Comparison of ENCODE assay signal across 8 cellular contexts in the genomic region with DNA sequence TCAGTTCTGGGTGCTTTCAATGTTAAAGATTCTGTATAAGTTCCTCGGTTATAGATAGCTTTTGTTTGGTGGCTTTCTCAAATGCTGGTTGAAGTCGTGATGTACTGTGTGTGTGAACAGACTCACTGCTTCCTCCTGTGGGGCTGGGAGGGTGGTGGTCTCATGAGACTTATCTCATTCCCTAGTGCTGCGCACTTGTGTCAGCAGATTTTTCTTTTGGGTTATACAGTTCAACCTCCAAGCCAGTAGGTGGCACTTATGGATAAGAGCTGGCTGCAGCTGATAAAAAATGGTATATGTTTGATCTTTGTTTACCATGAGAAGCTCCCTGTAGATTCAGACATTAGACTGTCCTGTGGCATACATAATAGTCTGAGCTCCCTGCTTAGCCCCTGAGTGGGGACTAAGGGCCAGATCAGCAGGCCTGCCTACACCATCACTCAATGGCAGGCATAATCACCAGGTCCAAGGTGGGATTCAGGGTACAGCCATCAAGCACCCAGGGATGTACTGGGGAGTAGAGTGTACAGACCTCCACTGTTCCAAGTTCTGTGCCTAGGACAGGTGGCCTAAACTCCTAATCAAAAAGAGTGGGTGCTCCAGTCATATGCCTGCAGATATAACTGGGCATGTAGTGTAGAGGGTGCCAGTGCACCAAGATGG.
DNase-seq lines count a peak whose midpoint lies in the region; ATAC-seq and TF ChIP-seq lines count a peak whose summit lies in the region.

No MANE protein-coding gene starts in this region.

- H3K27ac ChIP-seq in adrenal gland (no peak overlapping the region), thoracic aorta (no peak overlapping the region), stomach (no peak overlapping the region)
- no peak overlapping the region for H3K27ac ChIP-seq in CD8-positive, alpha-beta T cell (ENCODE audit: low read depth, low read length)

- no peak for DNase-seq in activated naive CD4-positive, alpha-beta T cell treated with anti-CD3 and anti-CD28 coated beads, Interleukin-2, amount 50 U/mL, for 72 hours (ENCODE audit: low spot score in 2 of 2)
- no peak for DNase-seq in activated naive CD4-positive, alpha-beta T cell treated with anti-CD3 and anti-CD28 coated beads, Interleukin-2, amount 50 U/mL, for 16 hours
- no peak for DNase-seq in adrenal gland
- DNase-seq in thoracic aorta (ENCODE audit: low spot score) = no peak
- DNase-seq in stomach = no peak
- DNase-seq in NK-92 (lab: John Stamatoyannopoulos, UW; ENCODE audit: unreplicated experiment) = no peak
- DNase-seq in CD8-positive, alpha-beta T cell = no peak

- H3K4me3 Mint-ChIP-seq in CD8-positive, alpha-beta T cell = no peak overlapping the region

- TF ChIP-seq EP300 in stomach (IDR thresholded peaks at IDR 0.05) = no peak

- peaks cover 0 to 5% of the 10 kb centered on the region in 2 donors for H3K36me3 Mint-ChIP-seq in activated naive CD4-positive, alpha-beta T cell treated with anti-CD3 and anti-CD28 coated beads, Interleukin-2, amount 50 U/mL, for 72 hours
- H3K36me3 Mint-ChIP-seq in CD8-positive, alpha-beta T cell = no peaks in the 10 kb centered on the region

- POLR2A ChIA-PET in CD8-positive, alpha-beta T cell (lab: Charles Lee) = no interaction called here

- no peaks in the 10 kb centered on the region for H3K4me1 Mint-ChIP-seq in CD8-positive, alpha-beta T cell (ENCODE audit: low read depth)

- TF ChIP-seq POLR2A in adrenal gland (IDR thresholded peaks at IDR 0.05) = no peak
- TF ChIP-seq POLR2A in stomach (IDR thresholded peaks at IDR 0.05) = no peak

- H3K4me3 ChIP-seq in adrenal gland = no peak overlapping the region
- no peak overlapping the region for H3K4me3 ChIP-seq in thoracic aorta
- no peak overlapping the region for H3K4me3 ChIP-seq in stomach
- H3K4me3 ChIP-seq in CD8-positive, alpha-beta T cell (ENCODE audit: low read depth, low read length) = no peak overlapping the region

- H3K27me3 Mint-ChIP-seq in CD8-positive, alpha-beta T cell (ENCODE audit: low read depth) = peaks cover 15% of the 10 kb centered on the region

- H3K27ac Mint-ChIP-seq in activated naive CD4-positive, alpha-beta T cell treated with anti-CD3 and anti-CD28 coated beads, Interleukin-2, amount 50 U/mL, for 72 hours = no peak overlapping the region
- no peak overlapping the region for H3K27ac Mint-ChIP-seq in CD8-positive, alpha-beta T cell

- CTCF ChIA-PET in CD8-positive, alpha-beta T cell (lab: Charles Lee) = no interaction called here

- no peaks in the 10 kb centered on the region for H3K27me3 ChIP-seq in adrenal gland
- H3K27me3 ChIP-seq in thoracic aorta (replicated peaks; ENCODE audit: insufficient read depth) = no peaks in the 10 kb centered on the region
- no peaks in the 10 kb centered on the region for H3K27me3 ChIP-seq in stomach
- H3K27me3 ChIP-seq in CD8-positive, alpha-beta T cell (ENCODE audit: insufficient read depth, low read length) = peaks cover 4% of the 10 kb centered on the region

- H3K36me3 ChIP-seq in adrenal gland (replicated peaks in 1 of 2) (no peaks in the 10 kb centered on the region), thoracic aorta (no peaks in the 10 kb centered on the region), stomach (no peaks in the 10 kb centered on the region)
- H3K36me3 ChIP-seq in CD8-positive, alpha-beta T cell (ENCODE audit: insufficient read depth, low read length) = no peaks in the 10 kb centered on the region

- intact Hi-C loops in adrenal gland (cut with DNase I) = no loop called here
- intact Hi-C loops in stomach (cut with DNase I; ENCODE audit: low total_unique reads) = no loop called here
- intact Hi-C loops in CD8-positive, alpha-beta T cell (cut with DNase I, micrococcal nuclease) = no loop called here

- no peaks in the 10 kb centered on the region for H3K4me1 ChIP-seq in adrenal gland (replicated peaks in 1 of 2)
- H3K4me1 ChIP-seq in thoracic aorta (ENCODE audit: control insufficient read depth in 1 of 2, low read depth in 2 of 2) = no peaks in the 10 kb centered on the region
- H3K4me1 ChIP-seq in stomach = no peaks in the 10 kb centered on the region
- H3K4me1 ChIP-seq in CD8-positive, alpha-beta T cell (ENCODE audit: insufficient read depth, low read length) = no peaks in the 10 kb centered on the region

- TF ChIP-seq CTCF in adrenal gland (IDR thresholded peaks at IDR 0.05) = peak in 4 of 6 experiments; percentile 17 to 44 (median 35)
- peak; percentile 34 for TF ChIP-seq CTCF in thoracic aorta (IDR thresholded peaks at IDR 0.05)
- no peak for TF ChIP-seq CTCF in stomach (IDR thresholded peaks at IDR 0.05)
- TF ChIP-seq CTCF in CD8-positive, alpha-beta T cell (IDR thresholded peaks at IDR 0.05) = no peak

- H3K9me3 ChIP-seq in adrenal gland (replicated peaks in 1 of 3) = no peaks in the 10 kb centered on the region
- H3K9me3 ChIP-seq in thoracic aorta = no peaks in the 10 kb centered on the region
- H3K9me3 ChIP-seq in stomach = peaks cover 0 to 9% (median 0%) of the 10 kb centered on the region in 4 donors
- H3K9me3 ChIP-seq in CD8-positive, alpha-beta T cell (ENCODE audit: low read length) = no peaks in the 10 kb centered on the region

- peaks cover 0 to 9% of the 10 kb centered on the region in 2 donors for H3K9me3 Mint-ChIP-seq in activated naive CD4-positive, alpha-beta T cell treated with anti-CD3 and anti-CD28 coated beads, Interleukin-2, amount 50 U/mL, for 72 hours
- H3K9me3 Mint-ChIP-seq in CD8-positive, alpha-beta T cell = peaks cover 2% of the 10 kb centered on the region

- 76 to 90% (median 85%) methylated on average over 3 of the region's 3 CpGs for WGBS in adrenal gland, 4 donors
- 82 to 85% (median 84%) methylated on average over 3 of the region's 3 CpGs for WGBS in stomach, 5 donors

- ATAC-seq in activated naive CD4-positive, alpha-beta T cell treated with anti-CD3 and anti-CD28 coated beads, Interleukin-2, amount 50 U/mL, for 72 hours = peak; percentile 52 to 53
- peak; percentile 74 for ATAC-seq in HG03103 (IDR thresholded peaks at IDR 0.05; ENCODE audit: low read depth, unreplicated experiment)
- no peak for ATAC-seq in thoracic aorta (ENCODE audit: insufficient number of reproducible peaks, low FRiP score, low read depth)
- ATAC-seq in CD8-positive, alpha-beta T cell = no peak

Comparison
In these comparisons a context has a peak if more than half of its experiments do, and no peak if none do; other contexts are left out.
1. ATAC-seq: peak in activated naive CD4-positive, alpha-beta T cell treated with anti-CD3 and anti-CD28 coated beads, Interleukin-2, amount 50 U/mL, for 72 hours (2 of 2) and HG03103 (single experiment); none in thoracic aorta (single experiment) and CD8-positive, alpha-beta T cell (single experiment).
2. CTCF ChIP-seq: peak in adrenal gland (4 of 6) and thoracic aorta (single experiment); none in stomach (0 of 7) and CD8-positive, alpha-beta T cell (single experiment).